14 cellular contexts compared by ENCODE assay signal in genomic region chr1:224064150-224064549, GRCh38.
"Had no signal": no experiment of that assay in that cellular context is flagged by ENCODE, and none has a peak within 500 bp of the region (broad histone marks: within the 10 kb centered on the region; RNA-seq: fewer than 3 reads in every experiment).

No MANE protein-coding gene starts in this region.

- H3K9me3 ChIP-seq: esophagus squamous epithelium, suprapubic skin, upper lobe of left lung had no signal

- H3K27me3 ChIP-seq: suprapubic skin, upper lobe of left lung had no signal

- H3K36me3 ChIP-seq: esophagus squamous epithelium, left ventricle myocardium inferior, suprapubic skin, upper lobe of left lung had no signal

- H3K4me3 ChIP-seq: esophagus squamous epithelium, left ventricle myocardium inferior, suprapubic skin, upper lobe of left lung had no signal

- H3K4me1 ChIP-seq: left ventricle myocardium inferior, suprapubic skin had no signal

- DNase-seq: activated CD4-positive, alpha-beta T cell treated with anti-CD3 and anti-CD28 coated beads for 48 hours; activated CD8-positive, alpha-beta memory T cell treated with anti-CD3 and anti-CD28 coated beads, Interleukin-2, amount 50 U/mL, for 48 hours; activated CD8-positive, alpha-beta T cell treated with anti-CD3 and anti-CD28 coated beads, Interleukin-2, amount 10 ng/mL, durations not matched to agents 7 days and 5 days; activated naive CD4-positive, alpha-beta T cell treated with Interleukin-2 at 50 U/mL for 16 hours; activated naive CD8-positive, alpha-beta T cell treated with anti-CD3 and anti-CD28 coated beads, Interleukin-2, amount 50 U/mL, for 24 hours; esophagus squamous epithelium; left ventricle myocardium inferior; mesendoderm; nephron progenitor cell; stimulated activated CD4-positive, alpha-beta T cell treated with anti-CD3 and anti-CD28 coated beads, Interleukin-12 subunit alpha, Interleukin-12 subunit beta, amount 100 ng/mL, for 4 hours; stimulated activated naive CD4-positive, alpha-beta T cell treated with Interleukin-2 at 50 U/mL for 16 hours; T-helper 9 cell; upper lobe of left lung had no signal

- H3K27ac ChIP-seq: esophagus squamous epithelium, left ventricle myocardium inferior, suprapubic skin, upper lobe of left lung had no signal

- ATAC-seq: activated CD8-positive, alpha-beta T cell treated with anti-CD3 and anti-CD28 coated beads, Interleukin-2, amount 10 ng/mL, durations not matched to agents 7 days and 5 days; activated naive CD8-positive, alpha-beta T cell treated with anti-CD3 and anti-CD28 coated beads, Interleukin-2, amount 50 U/mL, for 24 hours had no signal
